Comparison of ENCODE assay signal across 8 cellular contexts in the genomic region with DNA sequence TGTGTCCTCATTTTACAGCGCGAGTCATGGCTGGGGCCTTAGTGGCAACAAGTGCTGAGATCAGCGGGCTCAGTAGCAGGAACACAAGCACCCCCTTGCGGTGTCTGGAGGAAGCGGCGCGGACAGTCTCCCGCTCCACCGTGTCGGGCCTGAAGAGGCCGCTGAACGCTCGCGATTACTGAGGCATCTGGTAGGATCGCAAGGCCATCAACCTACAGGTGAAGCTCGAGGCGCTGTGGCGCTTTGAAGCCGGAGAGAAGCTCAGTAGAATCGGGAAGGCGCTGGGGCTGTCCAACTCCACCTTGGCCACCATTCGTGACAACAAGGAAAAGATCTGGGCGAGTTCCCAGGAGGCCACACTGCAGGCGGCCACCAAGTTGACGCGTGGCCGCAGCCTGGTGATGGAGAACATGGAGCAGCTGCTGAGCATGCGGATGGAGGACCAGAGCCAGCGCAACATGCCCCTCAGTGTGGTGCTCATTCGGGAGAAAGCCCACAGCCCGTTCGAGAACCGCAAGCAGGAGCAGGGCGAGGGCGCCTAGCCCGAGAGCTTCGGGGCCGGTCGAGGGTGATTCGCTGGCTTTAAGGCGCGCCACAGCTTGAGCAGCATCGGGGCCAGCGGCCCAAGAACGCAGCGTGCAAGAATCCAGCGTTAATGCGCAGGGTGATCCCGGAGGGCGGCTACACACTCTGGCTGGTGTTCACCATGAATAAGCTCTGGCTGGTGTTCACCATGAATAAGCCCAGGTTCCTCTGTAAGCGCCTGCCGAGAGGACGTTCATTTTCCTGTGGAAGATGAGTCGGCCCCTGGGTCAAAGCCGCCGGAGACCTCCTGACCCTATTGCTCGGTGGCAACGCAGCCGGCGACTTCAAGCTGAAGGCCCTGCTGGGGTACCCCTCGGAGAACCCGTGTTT. TPM values are rescaled to one million over a fixed set of nuclear protein-coding genes. Genes with fewer than 3 reads are reported as not detected.
DNase-seq lines count a peak whose midpoint lies in the region; ATAC-seq and TF ChIP-seq lines count a peak whose summit lies in the region.

No MANE protein-coding gene starts in this region.

- H3K36me3 ChIP-seq in CD4-positive, CD25-positive, alpha-beta regulatory T cell (ENCODE audit: control insufficient read depth, insufficient read depth, low read length): peaks cover 5% of the 10 kb centered on the region
- peaks cover 0 to 29% of the 10 kb centered on the region in 2 experiments; a peak in 2 of 3 replicates for H3K36me3 ChIP-seq in HEK293 (ENCODE audit: control insufficient read depth in 2 of 2, insufficient read depth in 1 of 2, low read length in 2 of 2)
- H3K36me3 ChIP-seq in right lobe of liver: peaks cover 0 to 11% (median 0%) of the 10 kb centered on the region in 4 donors
- H3K36me3 ChIP-seq in MG63: peaks cover 22% of the 10 kb centered on the region

- POLR2A ChIA-PET in HEK293 (lab: Yijun Ruan, JAX): interaction anchor here (1.0 to 2.2 kb wide), 3 partner anchors 26 to 62 kb away, joined by 3 to 11 read pairs (median 5); a partner anchor contains a TSS

- no peak overlapping the region for H3K27ac ChIP-seq in CD4-positive, CD25-positive, alpha-beta regulatory T cell (ENCODE audit: insufficient read depth, low read length, poor library complexity, severe bottlenecking)
- no peak overlapping the region for H3K27ac ChIP-seq in HEK293 (ENCODE audit: extremely low read depth, low read depth, low read length)
- no peak overlapping the region for H3K27ac ChIP-seq in right lobe of liver

- DNase-seq in CD4-positive, CD25-positive, alpha-beta regulatory T cell: peak; percentile 74 to 92 (median 89)
- DNase-seq in chondrocyte (ENCODE audit: low spot score): peak; percentile 77
- DNase-seq in right lobe of liver: peak; percentile 69 to 79 (median 73)
- peak; percentile 73 to 86 (median 76) for DNase-seq in stimulated activated CD4-positive, alpha-beta T cell treated with anti-CD3 and anti-CD28 coated beads, TNF-alpha, amount 100 ng/mL, for 1 hour (ENCODE audit: low read depth in 3 of 3, low spot score in 1 of 3)
- no peak for DNase-seq in MG63

- H3K27me3 ChIP-seq in CD4-positive, CD25-positive, alpha-beta regulatory T cell (ENCODE audit: control insufficient read depth, insufficient read depth, low read length): no peaks in the 10 kb centered on the region
- H3K27me3 ChIP-seq in right lobe of liver (no peaks in the 10 kb centered on the region), MG63 (no peaks in the 10 kb centered on the region)

- TF ChIP-seq CTCF in HEK293 (tag by site-specific recombination; IDR thresholded peaks at IDR 0.05) (peak; percentile 63), WI38 (IDR thresholded peaks at IDR 0.05; ENCODE audit: low read depth, low read length) (peak; percentile 99), chondrocyte (IDR thresholded peaks at IDR 0.05) (peak; percentile 83), right lobe of liver (IDR thresholded peaks at IDR 0.05) (peak; percentile 54 to 76 (median 67))

- H3K27ac Mint-ChIP-seq in CD4-positive, CD25-positive, alpha-beta regulatory T cell: peak overlapping the region in 2 of 3 donors; percentile 62 to 89
- H3K27ac Mint-ChIP-seq in chondrocyte (ENCODE audit: unreplicated experiment): peak overlapping the region; percentile 80

- ATAC-seq in CD4-positive, CD25-positive, alpha-beta regulatory T cell (ENCODE audit: low read depth in 2 of 2): peak; percentile 97 to 99
- ATAC-seq in right lobe of liver (peak; percentile 79 to 98 (median 84)), GM21390 (IDR thresholded peaks at IDR 0.05; ENCODE audit: unreplicated experiment) (no peak)

- H3K4me3 Mint-ChIP-seq in CD4-positive, CD25-positive, alpha-beta regulatory T cell: peak overlapping the region; percentile 11 to 67 (median 32)
- H3K4me3 Mint-ChIP-seq in chondrocyte (ENCODE audit: unreplicated experiment): no peak overlapping the region

- intact Hi-C loops in right lobe of liver (cut with DNase I): no loop called here

- H3K9me3 ChIP-seq in CD4-positive, CD25-positive, alpha-beta regulatory T cell (ENCODE audit: control insufficient read depth in 2 of 2, low read length in 2 of 2): no peaks in the 10 kb centered on the region
- H3K9me3 ChIP-seq in HEK293 (ENCODE audit: control insufficient read depth, insufficient read depth, low read depth, low read length) (no peaks in the 10 kb centered on the region), right lobe of liver (no peaks in the 10 kb centered on the region), MG63 (no peaks in the 10 kb centered on the region)

- H3K4me1 ChIP-seq in CD4-positive, CD25-positive, alpha-beta regulatory T cell (ENCODE audit: control insufficient read depth, insufficient read depth, low read length, poor library complexity, severe bottlenecking): peaks cover 3% of the 10 kb centered on the region
- H3K4me1 ChIP-seq in HEK293 (ENCODE audit: control insufficient read depth, insufficient read depth, low read length) (no peaks in the 10 kb centered on the region), right lobe of liver (no peaks in the 10 kb centered on the region)

- WGBS in right lobe of liver (ENCODE audit: insufficient coverage, low coverage, low lambda C conversion rate, missing lambda C conversion rate): 65% methylated on average over 11 of the region's 62 CpGs

- H3K4me3 ChIP-seq in CD4-positive, CD25-positive, alpha-beta regulatory T cell (ENCODE audit: low read depth, low read length): no peak overlapping the region
- H3K4me3 ChIP-seq in HEK293 (ENCODE audit: low read depth, low read length) (no peak overlapping the region), WI38 (ENCODE audit: low read depth, low read length) (no peak overlapping the region), right lobe of liver (no peak overlapping the region), MG63 (no peak overlapping the region)

- peaks cover 0 to 2% (median 0%) of the 10 kb centered on the region in 7 donors for H3K9me3 Mint-ChIP-seq in CD4-positive, CD25-positive, alpha-beta regulatory T cell
- H3K9me3 Mint-ChIP-seq in chondrocyte (ENCODE audit: low read depth): no peaks in the 10 kb centered on the region

- H3K4me1 Mint-ChIP-seq in CD4-positive, CD25-positive, alpha-beta regulatory T cell: peaks cover 5 to 36% (median 20%) of the 10 kb centered on the region in 4 donors
- peaks cover 10% of the 10 kb centered on the region for H3K4me1 Mint-ChIP-seq in chondrocyte (ENCODE audit: low read depth)

- TF ChIP-seq POLR2A in right lobe of liver (IDR thresholded peaks at IDR 0.05): no peak

- H3K27me3 Mint-ChIP-seq in CD4-positive, CD25-positive, alpha-beta regulatory T cell: no peaks in the 10 kb centered on the region
- H3K27me3 Mint-ChIP-seq in chondrocyte (ENCODE audit: low read depth): no peaks in the 10 kb centered on the region

- CTCF ChIA-PET in HEK293 (lab: Yijun Ruan, JAX): interaction anchor here (0.6 to 3.0 kb wide), 13 partner anchors 9 to 1191 kb away, joined by 3 to 25 read pairs (median 3); a partner anchor contains a TSS

- peaks cover 12% of the 10 kb centered on the region for H3K36me3 Mint-ChIP-seq in CD4-positive, CD25-positive, alpha-beta regulatory T cell
- H3K36me3 Mint-ChIP-seq in chondrocyte (ENCODE audit: low read depth): peaks cover 11% of the 10 kb centered on the region

TF ChIP-seq in HEK293, 187 proteins besides CTCF, POLR2A, EP300 and RAD21 (continues in another document):
- TF ChIP-seq, protein P1, sequence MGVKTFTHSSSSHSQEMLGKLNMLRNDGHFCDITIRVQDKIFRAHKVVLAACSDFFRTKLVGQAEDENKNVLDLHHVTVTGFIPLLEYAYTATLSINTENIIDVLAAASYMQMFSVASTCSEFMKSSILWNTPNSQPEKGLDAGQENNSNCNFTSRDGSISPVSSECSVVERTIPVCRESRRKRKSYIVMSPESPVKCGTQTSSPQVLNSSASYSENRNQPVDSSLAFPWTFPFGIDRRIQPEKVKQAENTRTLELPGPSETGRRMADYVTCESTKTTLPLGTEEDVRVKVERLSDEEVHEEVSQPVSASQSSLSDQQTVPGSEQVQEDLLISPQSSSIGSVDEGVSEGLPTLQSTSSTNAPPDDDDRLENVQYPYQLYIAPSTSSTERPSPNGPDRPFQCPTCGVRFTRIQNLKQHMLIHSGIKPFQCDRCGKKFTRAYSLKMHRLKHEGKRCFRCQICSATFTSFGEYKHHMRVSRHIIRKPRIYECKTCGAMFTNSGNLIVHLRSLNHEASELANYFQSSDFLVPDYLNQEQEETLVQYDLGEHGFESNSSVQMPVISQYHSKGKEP (tag by site-specific recombination; IDR thresholded peaks at IDR 0.05): peak; percentile 46; the same call in 1 of the 2 replicates
- TF ChIP-seq SCRT1 (tag by site-specific recombination; IDR thresholded peaks at IDR 0.05; ENCODE audit: borderline replicate concordance): peak; percentile 93
- TF ChIP-seq HOXC10 (CRISPR knock-in tag; IDR thresholded peaks at IDR 0.05): peak; percentile 25; the same call in 1 of the 2 replicates
- TF ChIP-seq ZNF37A (tag by site-specific recombination; IDR thresholded peaks at IDR 0.05): no peak
- TF ChIP-seq ZBTB17 (tag by site-specific recombination; IDR thresholded peaks at IDR 0.05): 0 out of 2 replicates have a peak, but pooled peaks have one; percentile 15
- TF ChIP-seq ZNF660 (tag by site-specific recombination; IDR thresholded peaks at IDR 0.05): peak; percentile 84

RNA-seq across cellular contexts. Expression of a gene that starts 8.3 kb away (rescaled TPM):
- total RNA-seq in CD4-positive, CD25-positive, alpha-beta regulatory T cell: 15.6 TPM
- 1 to 10 TPM; 7.4 to 8.9 (median 7.9) TPM for polyA plus RNA-seq in CD4-positive, CD25-positive, alpha-beta regulatory T cell
- 15.2 to 22.3 TPM (median 15.8 TPM) in 3 replicates for total RNA-seq in chondrocyte
- total RNA-seq in right lobe of liver: 10 to 100 TPM in 5 of 6 experiments, 1 to 10 TPM in 1; 8.2 to 19.9 (median 14.1) TPM
- total RNA-seq in MG63 (2014; rRNA removed; shearing (Covaris generic); ENCODE audit: low replicate concordance): 9.4 and 23.8 TPM in 2 replicates

RNA-seq across cellular contexts. Expression of a gene that starts 23.1 kb away (rescaled TPM):
- 50.2 TPM for total RNA-seq in CD4-positive, CD25-positive, alpha-beta regulatory T cell
- 10 to 100 TPM in 2 of 4 donors, 1 to 10 TPM in 2; 8.7 to 17.2 (median 12.9) TPM for polyA plus RNA-seq in CD4-positive, CD25-positive, alpha-beta regulatory T cell
- total RNA-seq in chondrocyte: 70.3 to 80.7 TPM (median 76.3 TPM) in 3 replicates
- 10 to 100 TPM; 16.0 to 23.5 (median 20.7) TPM for total RNA-seq in right lobe of liver
- 132 and 239 TPM in 2 replicates for total RNA-seq in MG63 (2014; rRNA removed; shearing (Covaris generic); ENCODE audit: low replicate concordance)

RNA-seq across cellular contexts. Expression of a gene that starts 26.6 kb away (rescaled TPM):
- 83.1 TPM for total RNA-seq in CD4-positive, CD25-positive, alpha-beta regulatory T cell
- 100 to 1,000 TPM; 210 to 273 (median 240) TPM for polyA plus RNA-seq in CD4-positive, CD25-positive, alpha-beta regulatory T cell
- 85.1 to 99.4 TPM (median 85.9 TPM) in 3 replicates for total RNA-seq in chondrocyte
- 10 to 100 TPM; 62.1 to 90.9 (median 70.7) TPM for total RNA-seq in right lobe of liver
- 50.3 and 58.8 TPM in 2 replicates for total RNA-seq in MG63 (2014; rRNA removed; shearing (Covaris generic); ENCODE audit: low replicate concordance)

RNA-seq across cellular contexts. Expression of a gene that starts 37.6 kb away (rescaled TPM):
- 379 TPM for total RNA-seq in CD4-positive, CD25-positive, alpha-beta regulatory T cell
- polyA plus RNA-seq in CD4-positive, CD25-positive, alpha-beta regulatory T cell: 10 to 100 TPM; 34.5 to 52.4 (median 44.0) TPM
- 215 to 286 TPM (median 228 TPM) in 3 replicates for total RNA-seq in chondrocyte
- 100 to 1,000 TPM in 3 of 6 experiments, 10 to 100 TPM in 3; 75.4 to 106 (median 94.7) TPM for total RNA-seq in right lobe of liver
- 352 and 641 TPM in 2 replicates for total RNA-seq in MG63 (2014; rRNA removed; shearing (Covaris generic); ENCODE audit: low replicate concordance)
